In the genomic region with DNA sequence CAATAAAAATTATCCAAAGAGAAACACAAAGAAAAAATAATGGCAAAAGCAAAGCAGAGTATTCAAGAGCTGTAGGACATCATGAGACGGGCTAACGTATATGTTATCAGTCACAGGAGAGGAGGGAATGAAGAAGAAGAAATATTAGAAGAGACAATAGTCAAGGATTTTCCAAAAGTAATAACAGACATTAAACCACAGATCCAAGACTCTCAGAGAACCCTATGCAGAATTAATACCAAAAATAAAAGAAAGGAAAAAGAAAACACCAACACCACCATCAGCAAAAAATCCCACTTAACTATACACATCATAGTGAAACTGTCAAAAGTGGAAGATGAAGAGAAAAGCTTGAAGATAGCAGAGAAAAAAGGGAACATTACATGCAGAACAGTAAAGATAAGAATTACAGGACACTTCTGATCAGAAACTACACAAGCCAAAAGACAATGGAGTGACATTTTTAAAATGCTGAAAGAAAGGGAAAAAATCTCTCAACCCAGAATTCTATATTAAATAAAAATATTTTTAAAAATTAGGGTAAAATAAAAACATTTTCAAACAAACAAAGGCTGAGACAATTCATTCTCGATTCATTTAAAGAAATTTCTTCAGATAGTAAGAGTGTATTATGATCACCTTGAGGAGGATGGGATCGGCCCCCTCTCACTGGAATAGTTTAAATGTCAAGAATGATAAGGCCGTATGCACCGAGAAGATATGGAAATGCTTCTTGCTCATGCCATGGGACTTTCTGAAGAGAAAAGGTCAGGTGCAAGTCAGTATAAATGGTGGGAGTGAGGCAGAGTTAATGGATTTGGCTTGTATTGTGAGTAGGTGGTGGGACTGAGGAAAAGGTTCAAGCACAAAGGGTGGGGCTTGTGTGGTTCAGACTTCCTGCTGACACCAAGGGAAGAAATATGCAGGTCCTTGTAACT, we compare ENCODE assay signal across 21 cellular contexts. TPM values are rescaled to one million over a fixed set of nuclear protein-coding genes. Genes with fewer than 3 reads are reported as not detected.
DNase-seq lines count a peak whose midpoint lies in the region; ATAC-seq and TF ChIP-seq lines count a peak whose summit lies in the region.
"Had no signal": no experiment of that assay in that cellular context is flagged by ENCODE, and none has a peak within 500 bp of the region (broad histone marks: within the 10 kb centered on the region; RNA-seq: fewer than 3 reads in every experiment).

No MANE protein-coding gene starts in this region.

- H3K36me3 ChIP-seq in HEK293 (ENCODE audit: control insufficient read depth in 2 of 2, insufficient read depth in 1 of 2, low read length in 2 of 2), result peaks cover 0 to 8% of the 10 kb centered on the region in 2 experiments; a peak in 1 of 3 replicates
- H3K36me3 ChIP-seq in gastrocnemius medialis, result no peaks in the 10 kb centered on the region
- peaks cover 5% of the 10 kb centered on the region for H3K36me3 ChIP-seq in effector memory CD4-positive, alpha-beta T cell (ENCODE audit: control insufficient read depth, insufficient read depth, low read length)
- H3K36me3 ChIP-seq: BE2C had no signal

- peak overlapping the region; percentile 43 for H3K27ac Mint-ChIP-seq in activated CD4-positive, alpha-beta T cell treated with anti-CD3 and anti-CD28 coated beads, Interleukin-2, amount 10 ng/mL, durations not matched to agents 7 days and 5 days
- H3K27ac Mint-ChIP-seq in WTC11, result no peak overlapping the region

- H3K4me3 ChIP-seq in HEK293 (ENCODE audit: low read depth, low read length), result no peak overlapping the region
- H3K4me3 ChIP-seq in gastrocnemius medialis, result no peak overlapping the region
- H3K4me3 ChIP-seq in effector memory CD4-positive, alpha-beta T cell (ENCODE audit: insufficient read depth, low read depth, low read length, poor library complexity, severe bottlenecking), result no peak overlapping the region
- H3K4me3 ChIP-seq: MG63 had no signal

- H3K4me1 ChIP-seq in HEK293 (ENCODE audit: control insufficient read depth, insufficient read depth, low read length) (no peaks in the 10 kb centered on the region), gastrocnemius medialis (peaks cover 45 to 63% of the 10 kb centered on the region in 2 donors)
- peaks cover 8% of the 10 kb centered on the region for H3K4me1 ChIP-seq in effector memory CD4-positive, alpha-beta T cell (ENCODE audit: control insufficient read depth, insufficient read depth, low read length, poor library complexity, severe bottlenecking)
- H3K4me1 ChIP-seq: BE2C had no signal

- no peaks in the 10 kb centered on the region for H3K27me3 ChIP-seq in gastrocnemius medialis
- H3K27me3 ChIP-seq in effector memory CD4-positive, alpha-beta T cell (replicated peaks; ENCODE audit: control insufficient read depth, insufficient read depth, low read length, poor library complexity, severe bottlenecking), result no peaks in the 10 kb centered on the region
- H3K27me3 ChIP-seq: BE2C, MG63 had no signal

- no peak for TF ChIP-seq POLR2A in gastrocnemius medialis (IDR thresholded peaks at IDR 0.05)

- H3K4me3 Mint-ChIP-seq in activated CD4-positive, alpha-beta T cell treated with anti-CD3 and anti-CD28 coated beads, Interleukin-2, amount 10 ng/mL, durations not matched to agents 7 days and 5 days, result no peak overlapping the region
- H3K4me3 Mint-ChIP-seq in WTC11, result no peak overlapping the region

- H3K36me3 Mint-ChIP-seq in activated CD4-positive, alpha-beta T cell treated with anti-CD3 and anti-CD28 coated beads, Interleukin-2, amount 10 ng/mL, durations not matched to agents 7 days and 5 days (ENCODE audit: low read depth), result peaks cover 30% of the 10 kb centered on the region
- H3K36me3 Mint-ChIP-seq in WTC11, result peaks cover 31% of the 10 kb centered on the region

- no peak overlapping the region for H3K27ac ChIP-seq in HEK293 (ENCODE audit: extremely low read depth, low read depth, low read length)
- peak overlapping the region; percentile 60 to 92 (median 88) for H3K27ac ChIP-seq in gastrocnemius medialis
- no peak overlapping the region for H3K27ac ChIP-seq in effector memory CD4-positive, alpha-beta T cell (ENCODE audit: insufficient read depth, low read length, poor library complexity, severe bottlenecking)

- H3K9me3 ChIP-seq in HEK293 (ENCODE audit: control insufficient read depth, insufficient read depth, low read depth, low read length) (no peaks in the 10 kb centered on the region), gastrocnemius medialis (no peaks in the 10 kb centered on the region)
- H3K9me3 ChIP-seq in effector memory CD4-positive, alpha-beta T cell (ENCODE audit: control insufficient read depth, low read length), result no peaks in the 10 kb centered on the region
- H3K9me3 ChIP-seq: BE2C had no signal

- H3K9me3 Mint-ChIP-seq in activated CD4-positive, alpha-beta T cell treated with anti-CD3 and anti-CD28 coated beads, Interleukin-2, amount 10 ng/mL, durations not matched to agents 7 days and 5 days, result peaks cover 8% of the 10 kb centered on the region
- peaks cover 33% of the 10 kb centered on the region for H3K9me3 Mint-ChIP-seq in WTC11

- POLR2A ChIA-PET in activated CD4-positive, alpha-beta T cell treated with anti-CD3 and anti-CD28 coated beads, Interleukin-2, amount 10 ng/mL, durations not matched to agents 7 days and 5 days (lab: Charles Lee), result no interaction called here
- POLR2A ChIA-PET in HEK293 (lab: Yijun Ruan, JAX) (no interaction called here), WTC11 (lab: Charles Lee) (no interaction called here)

- in situ Hi-C loops in gastrocnemius medialis (cut with MboI; ENCODE audit: low sequenced_read_pairs in 4 of 4), result no loop called here
- in situ Hi-C loops in ACHN (cut with HindIII; ENCODE audit: low pct_ligation_motif_present, low pct_unique_long_range_greater_than_20kb, low sequenced_read_pairs), result no loop called here

- intact Hi-C loops in gastrocnemius medialis (cut with DNase I; ENCODE audit: low total_unique reads), result no loop called here

- TF ChIP-seq CTCF in HEK293 (tag by site-specific recombination; IDR thresholded peaks at IDR 0.05) (no peak), WTC11 (IDR thresholded peaks at IDR 0.05) (no peak), gastrocnemius medialis (IDR thresholded peaks at IDR 0.05 in 4 of 5, conservative IDR thresholded peaks at IDR 0.05 in 1 of 5) (no peak)

- ATAC-seq in WTC11 (no peak), gastrocnemius medialis (no peak), HG02588 (IDR thresholded peaks at IDR 0.05; ENCODE audit: unreplicated experiment) (no peak)
- ATAC-seq: PC-3 had no signal

- CTCF ChIA-PET in activated CD4-positive, alpha-beta T cell treated with anti-CD3 and anti-CD28 coated beads, Interleukin-2, amount 10 ng/mL, durations not matched to agents 7 days and 5 days (lab: Charles Lee), result interaction anchor here (2.0 kb wide), 1 partner anchor 18 kb away, joined by 7 read pairs; no protein-coding TSS in a partner anchor
- CTCF ChIA-PET in HEK293 (lab: Yijun Ruan, JAX), result interaction anchor here (0.5 to 7.4 kb wide), 4 partner anchors 17 to 523 kb away, joined by 3 to 61 read pairs (median 4); no protein-coding TSS in a partner anchor
- CTCF ChIA-PET in WTC11 (lab: Charles Lee), result no interaction called here

- peaks cover 21% of the 10 kb centered on the region for H3K4me1 Mint-ChIP-seq in activated CD4-positive, alpha-beta T cell treated with anti-CD3 and anti-CD28 coated beads, Interleukin-2, amount 10 ng/mL, durations not matched to agents 7 days and 5 days
- peaks cover 19% of the 10 kb centered on the region for H3K4me1 Mint-ChIP-seq in WTC11

- DNase-seq in activated CD4-positive, alpha-beta T cell treated with anti-CD3 and anti-CD28 coated beads, Interleukin-2, amount 10 ng/mL, durations not matched to agents 7 days and 5 days, result no peak
- no peak for DNase-seq in activated CD4-positive, alpha-beta T cell treated with anti-CD3 and anti-CD28 coated beads for 4 hours
- DNase-seq in WTC11 (ENCODE audit: low spot score) (no peak), gastrocnemius medialis (no peak), ACHN (no peak)
- no peak for DNase-seq in effector memory CD4-positive, alpha-beta T cell
- DNase-seq: BE2C; CD4-positive, CD25-positive, alpha-beta regulatory T cell; EL; MG63; NCI-H1105; NCI-H1694; NCI-H2081; NCI-H2171; NCI-H345; NCI-H524; NCI-H774; PC-3; SHP77 had no signal

- H3K27me3 Mint-ChIP-seq in activated CD4-positive, alpha-beta T cell treated with anti-CD3 and anti-CD28 coated beads, Interleukin-2, amount 10 ng/mL, durations not matched to agents 7 days and 5 days, result no peaks in the 10 kb centered on the region
- peaks cover 3% of the 10 kb centered on the region for H3K27me3 Mint-ChIP-seq in WTC11 (ENCODE audit: low read depth)
- H3K27me3 Mint-ChIP-seq: CD4-positive, CD25-positive, alpha-beta regulatory T cell had no signal

TF ChIP-seq in HEK293, 187 proteins besides CTCF, POLR2A, EP300 and RAD21 (continues in another document):
- TF ChIP-seq, protein P1, sequence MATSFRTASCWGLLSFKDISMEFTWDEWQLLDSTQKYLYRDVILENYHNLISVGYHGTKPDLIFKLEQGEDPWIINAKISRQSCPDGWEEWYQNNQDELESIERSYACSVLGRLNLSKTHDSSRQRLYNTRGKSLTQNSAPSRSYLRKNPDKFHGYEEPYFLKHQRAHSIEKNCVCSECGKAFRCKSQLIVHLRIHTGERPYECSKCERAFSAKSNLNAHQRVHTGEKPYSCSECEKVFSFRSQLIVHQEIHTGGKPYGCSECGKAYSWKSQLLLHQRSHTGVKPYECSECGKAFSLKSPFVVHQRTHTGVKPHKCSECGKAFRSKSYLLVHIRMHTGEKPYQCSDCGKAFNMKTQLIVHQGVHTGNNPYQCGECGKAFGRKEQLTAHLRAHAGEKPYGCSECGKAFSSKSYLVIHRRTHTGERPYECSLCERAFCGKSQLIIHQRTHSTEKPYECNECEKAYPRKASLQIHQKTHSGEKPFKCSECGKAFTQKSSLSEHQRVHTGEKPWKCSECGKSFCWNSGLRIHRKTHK (tag by site-specific recombination; IDR thresholded peaks at IDR 0.05), result no peak

TF ChIP-seq in WTC11, 78 proteins besides CTCF, POLR2A, EP300 and RAD21 (continues in another document):
- TF ChIP-seq ELF4 (CRISPR knock-in tag; IDR thresholded peaks at IDR 0.05; ENCODE audit: low read depth) (no peak), GTF2I (CRISPR knock-in tag; conservative IDR thresholded peaks at IDR 0.05) (no peak), ZNF317 (CRISPR knock-in tag; IDR thresholded peaks at IDR 0.05; ENCODE audit: borderline replicate concordance, low read depth) (peak; percentile 56; the same call in 1 of the 2 replicates), MYBL2 (CRISPR knock-in tag; IDR thresholded peaks at IDR 0.05) (no peak)
- TF ChIP-seq, protein P2, sequence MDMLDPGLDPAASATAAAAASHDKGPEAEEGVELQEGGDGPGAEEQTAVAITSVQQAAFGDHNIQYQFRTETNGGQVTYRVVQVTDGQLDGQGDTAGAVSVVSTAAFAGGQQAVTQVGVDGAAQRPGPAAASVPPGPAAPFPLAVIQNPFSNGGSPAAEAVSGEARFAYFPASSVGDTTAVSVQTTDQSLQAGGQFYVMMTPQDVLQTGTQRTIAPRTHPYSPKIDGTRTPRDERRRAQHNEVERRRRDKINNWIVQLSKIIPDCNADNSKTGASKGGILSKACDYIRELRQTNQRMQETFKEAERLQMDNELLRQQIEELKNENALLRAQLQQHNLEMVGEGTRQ (CRISPR knock-in tag; IDR thresholded peaks at IDR 0.05), result no peak

RNA-seq across cellular contexts. Expression of a gene that starts 28.5 kb away (rescaled TPM):
- 10 to 100 TPM; 43.5 to 54.8 TPM for total RNA-seq in activated CD4-positive, alpha-beta T cell treated with anti-CD3 and anti-CD28 coated beads, Interleukin-2, amount 10 ng/mL, durations not matched to agents 7 days and 5 days
- total RNA-seq in WTC11 (2021) (22.4 to 23.5 TPM (median 23.1 TPM) in 3 replicates), gastrocnemius medialis (100 to 1,000 TPM in 1 of 4 donors, 10 to 100 TPM in 3; 41.5 to 101 (median 51.9) TPM)

Comparison
In these comparisons a context has a peak if more than half of its experiments do, and no peak if none do; other contexts are left out.
1. H3K27ac ChIP-seq: peak in gastrocnemius medialis (4 of 4); none in HEK293 (single experiment) and effector memory CD4-positive, alpha-beta T cell (single experiment).